In the genomic region with DNA sequence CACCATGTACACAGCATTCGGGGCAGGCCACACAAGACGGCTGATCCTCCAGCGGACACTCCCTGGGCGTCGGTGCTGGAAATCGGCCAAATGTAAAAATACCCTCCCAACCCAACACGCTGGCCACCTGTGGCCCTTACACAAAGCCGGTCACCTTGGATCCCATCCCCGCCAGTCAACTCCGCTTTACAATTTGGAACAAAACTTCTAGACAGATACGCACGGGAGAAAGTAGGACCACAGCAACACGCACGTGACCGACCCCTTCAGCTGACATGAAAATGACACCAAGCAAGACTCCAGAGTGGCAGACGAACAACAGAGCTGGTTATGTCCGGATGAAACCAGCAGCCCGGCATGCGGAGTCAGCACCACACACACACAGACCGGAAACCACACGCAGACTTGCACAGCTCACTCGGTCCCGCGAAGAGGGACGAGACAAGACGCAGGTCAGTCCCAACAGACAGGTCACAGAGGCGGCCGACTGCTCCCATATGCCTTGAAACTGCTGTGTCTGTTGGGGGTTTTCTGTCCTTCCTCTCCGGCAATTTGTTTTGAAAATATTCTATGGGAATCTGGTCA, we compare ENCODE assay signal across 16 cellular contexts.
DNase-seq lines count a peak whose midpoint lies in the region; ATAC-seq and TF ChIP-seq lines count a peak whose summit lies in the region.
"Had no signal": no experiment of that assay in that cellular context is flagged by ENCODE, and none has a peak within 500 bp of the region (broad histone marks: within the 10 kb centered on the region; RNA-seq: fewer than 3 reads in every experiment).

No MANE protein-coding gene starts in this region.

- H3K27ac ChIP-seq in GM23248 = no peak overlapping the region
- H3K27ac ChIP-seq in parathyroid adenoma = no peak overlapping the region
- no peak overlapping the region for H3K27ac ChIP-seq in lower lobe of right lung
- no peak overlapping the region for H3K27ac ChIP-seq in sigmoid colon
- H3K27ac ChIP-seq: HL-60, prostate gland, uterus had no signal

- H3K4me2 ChIP-seq in GM23248 (ENCODE audit: unreplicated experiment) (no peak overlapping the region), parathyroid adenoma (ENCODE audit: low read length) (peak overlapping the region; percentile 56)

- H3K27me3 ChIP-seq in GM23248 (replicated peaks; ENCODE audit: insufficient read depth) = no peaks in the 10 kb centered on the region
- no peaks in the 10 kb centered on the region for H3K27me3 ChIP-seq in parathyroid adenoma (ENCODE audit: control insufficient read depth, insufficient read depth, low read length)
- H3K27me3 ChIP-seq in lower lobe of right lung (ENCODE audit: low read depth) = no peaks in the 10 kb centered on the region
- no peaks in the 10 kb centered on the region for H3K27me3 ChIP-seq in sigmoid colon
- H3K27me3 ChIP-seq: uterus had no signal

- H3K4me1 ChIP-seq in GM23248 (ENCODE audit: insufficient read depth) (no peaks in the 10 kb centered on the region), parathyroid adenoma (no peaks in the 10 kb centered on the region), lower lobe of right lung (no peaks in the 10 kb centered on the region), sigmoid colon (no peaks in the 10 kb centered on the region)
- H3K4me1 ChIP-seq: prostate gland, uterus had no signal

- no peak for TF ChIP-seq POLR2A in sigmoid colon (IDR thresholded peaks at IDR 0.05)

- 16 to 17% methylated on average over 29 of the region's 29 CpGs for WGBS in GM23248 (ENCODE audit: low coverage in 1 of 2, low lambda C conversion rate in 2 of 2, missing lambda C conversion rate in 2 of 2), 2 experiments
- 77 to 81% methylated on average over 29 of the region's 29 CpGs for WGBS in sigmoid colon, 2 donors

- intact Hi-C loops in lower lobe of right lung (cut with DNase I) = no loop called here
- intact Hi-C loops in sigmoid colon (cut with DNase I) = no loop called here

- H4K20me1 ChIP-seq in GM23248 (ENCODE audit: insufficient read depth) = no peaks in the 10 kb centered on the region

- H3K36me3 ChIP-seq in GM23248 (ENCODE audit: low read depth) (no peaks in the 10 kb centered on the region), parathyroid adenoma (ENCODE audit: control insufficient read depth, insufficient read depth, low read length) (no peaks in the 10 kb centered on the region), lower lobe of right lung (no peaks in the 10 kb centered on the region), sigmoid colon (no peaks in the 10 kb centered on the region)
- H3K36me3 ChIP-seq: prostate gland, uterus had no signal

- H3K9ac ChIP-seq in GM23248 = no peak overlapping the region
- H3K9ac ChIP-seq in parathyroid adenoma = no peak overlapping the region

- no peak for TF ChIP-seq EP300 in sigmoid colon (IDR thresholded peaks at IDR 0.05)

- DNase-seq in GM23248 (peak; percentile 17), NCI-H748 treated with DMSO at 0.1 percent for 48 hours (lab: John Stamatoyannopoulos, UW) (peak; percentile 88), fibroblast of villous mesenchyme (ENCODE audit: low read depth) (peak; percentile 56), GM10266 (ENCODE audit: extremely low spot score) (no peak), lower lobe of right lung (no peak), sigmoid colon (no peak), NCI-H1694 (lab: John Stamatoyannopoulos, UW) (no peak)
- DNase-seq: activated CD8-positive, alpha-beta memory T cell treated with anti-CD3 and anti-CD28 coated beads, Interleukin-2, amount 50 U/mL, for 4 hours; activated naive CD4-positive, alpha-beta T cell treated with Interleukin-2 at 50 U/mL for 16 hours; dermis blood vessel endothelial cell; NCI-H1436 treated with DMSO at 0.1 percent for 48 hours; stimulated activated naive CD8-positive, alpha-beta T cell treated with anti-CD3 and anti-CD28 coated beads, Interleukin-15, amount 100 ng/mL, for 72 hours; uterus had no signal

- H3K79me2 ChIP-seq in GM23248 (ENCODE audit: insufficient read depth) (no peaks in the 10 kb centered on the region), parathyroid adenoma (no peaks in the 10 kb centered on the region)

- H3F3A ChIP-seq in GM23248 (ENCODE audit: insufficient read depth) = no peaks in the 10 kb centered on the region

- H3K4me3 ChIP-seq in GM23248 (no peak overlapping the region), fibroblast of villous mesenchyme (ENCODE audit: low read depth, low read length) (no peak overlapping the region), parathyroid adenoma (ENCODE audit: low read depth, low read length) (peak overlapping the region; percentile 24), lower lobe of right lung (no peak overlapping the region), sigmoid colon (no peak overlapping the region)
- H3K4me3 ChIP-seq: prostate gland, uterus had no signal

- 0 out of 2 replicates have a peak overlapping the region, but pooled peaks have one; percentile 29 for H2AFZ ChIP-seq in GM23248
- H2AFZ ChIP-seq in parathyroid adenoma = peak overlapping the region; percentile 56

- ATAC-seq in lower lobe of right lung = no peak
- ATAC-seq: stimulated activated naive CD8-positive, alpha-beta T cell treated with anti-CD3 and anti-CD28 coated beads, Interleukin-15, amount 100 ng/mL, for 72 hours had no signal

- in situ Hi-C loops in GM23248 (cut with MboI) = no loop called here

- TF ChIP-seq CTCF in fibroblast of villous mesenchyme (IDR thresholded peaks at IDR 0.05; ENCODE audit: insufficient read depth, low read depth, low read length) = no peak
- no peak for TF ChIP-seq CTCF in parathyroid adenoma (IDR thresholded peaks at IDR 0.05)
- no peak for TF ChIP-seq CTCF in GM10266 (IDR thresholded peaks at IDR 0.05; ENCODE audit: control insufficient read depth, insufficient read depth, low read depth, missing control alignments)
- no peak for TF ChIP-seq CTCF in lower lobe of right lung (IDR thresholded peaks at IDR 0.05)
- no peak for TF ChIP-seq CTCF in sigmoid colon (IDR thresholded peaks at IDR 0.05)

- H3K9me3 ChIP-seq in GM23248 (ENCODE audit: low read depth) (no peaks in the 10 kb centered on the region), parathyroid adenoma (ENCODE audit: control insufficient read depth, low read length) (no peaks in the 10 kb centered on the region), lower lobe of right lung (no peaks in the 10 kb centered on the region), sigmoid colon (no peaks in the 10 kb centered on the region)
- H3K9me3 ChIP-seq: prostate gland, uterus had no signal

- no peaks in the 10 kb centered on the region for H3K9me2 ChIP-seq in GM23248 (ENCODE audit: insufficient read depth)

Comparison
In these comparisons a context has a peak if more than half of its experiments do, and no peak if none do; other contexts are left out.
1. DNase-seq: peak in GM23248 (single experiment), NCI-H748 treated with DMSO at 0.1 percent for 48 hours (single experiment) and fibroblast of villous mesenchyme (single experiment); none in GM10266 (single experiment), lower lobe of right lung (single experiment), sigmoid colon (single experiment) and NCI-H1694 (single experiment).